In the genomic region with DNA sequence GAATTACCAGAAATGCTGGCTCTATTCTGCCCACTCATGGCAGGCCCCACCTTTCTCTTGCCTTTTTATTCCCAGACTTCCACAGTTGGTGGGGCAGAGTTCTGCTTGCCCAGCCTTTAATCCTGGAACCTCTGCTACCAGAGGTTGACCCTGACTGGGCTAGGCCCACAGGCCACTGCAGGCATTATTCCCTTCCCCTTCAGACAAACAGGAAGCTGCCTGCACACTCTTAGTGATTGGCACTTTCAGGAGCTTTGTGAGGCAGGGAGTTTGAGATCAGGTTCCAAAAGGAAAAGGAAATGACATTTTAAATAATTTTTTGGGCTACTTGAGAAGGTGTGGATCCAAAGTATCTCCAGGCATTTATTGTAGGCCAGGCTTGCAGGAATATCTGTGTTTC, we compare ENCODE assay signal across 11 cellular contexts. TPM values are rescaled to one million over a fixed set of nuclear protein-coding genes. Genes with fewer than 3 reads are reported as not detected.
A peak's percentile ranks its signal among the peaks of the same experiment; 100 is the strongest.
DNase-seq lines count a peak whose midpoint lies in the region; ATAC-seq and TF ChIP-seq lines count a peak whose summit lies in the region.
"Had no signal": no experiment of that assay in that cellular context is flagged by ENCODE, and none has a peak within 500 bp of the region (broad histone marks: within the 10 kb centered on the region; RNA-seq: fewer than 3 reads in every experiment).

No MANE protein-coding gene starts in this region.

- BruUV-seq in A673 (replicated peaks; lab: Mats Ljungman, UMichigan) = no TSS peak

- no peak overlapping the region for H3K9ac ChIP-seq in subcutaneous abdominal adipose tissue (ENCODE audit: low read length in 5 of 5)

- no peak for TF ChIP-seq POLR2A in gastroesophageal sphincter (IDR thresholded peaks at IDR 0.05)

- H3K36me3 ChIP-seq in gastroesophageal sphincter (no peaks in the 10 kb centered on the region), subcutaneous abdominal adipose tissue (ENCODE audit: control insufficient read depth in 5 of 5, insufficient read depth in 5 of 5, low read length in 5 of 5) (peaks cover 0 to 1% (median 0%) of the 10 kb centered on the region in 5 donors), A673 (ENCODE audit: insufficient read depth, low read length, poor library complexity, severe bottlenecking) (no peaks in the 10 kb centered on the region)

- peak overlapping the region in 3 of 4 donors; percentile 13 to 24 (median 19) for H3K27ac ChIP-seq in gastroesophageal sphincter
- H3K27ac ChIP-seq in subcutaneous abdominal adipose tissue (ENCODE audit: low read depth, low read length) = peak overlapping the region; percentile 38
- H3K27ac ChIP-seq in A673 (ENCODE audit: low read depth, low read length, poor library complexity, severe bottlenecking) = no peak overlapping the region

- H3K27ac Mint-ChIP-seq in activated naive CD4-positive, alpha-beta T cell treated with anti-CD3 and anti-CD28 coated beads, Interleukin-2, amount 50 U/mL, for 24 hours = peak overlapping the region; percentile 88
- H3K27ac Mint-ChIP-seq in T-helper 17 cell = peak overlapping the region; percentile 98

- H3K4me1 Mint-ChIP-seq in activated naive CD4-positive, alpha-beta T cell treated with anti-CD3 and anti-CD28 coated beads, Interleukin-2, amount 50 U/mL, for 24 hours = peaks cover 89% of the 10 kb centered on the region
- peaks cover 47% of the 10 kb centered on the region for H3K4me1 Mint-ChIP-seq in T-helper 17 cell

- H3K4me3 ChIP-seq in gastroesophageal sphincter (no peak overlapping the region), subcutaneous abdominal adipose tissue (ENCODE audit: low read depth in 1 of 5, low read length in 5 of 5) (no peak overlapping the region), A673 (ENCODE audit: low read depth, low read length, poor library complexity, severe bottlenecking) (no peak overlapping the region)

- intact Hi-C loops in A673 (cut with micrococcal nuclease; ENCODE audit: unreplicated experiment) = no loop called here

- peaks cover 12% of the 10 kb centered on the region for H3K36me3 Mint-ChIP-seq in activated naive CD4-positive, alpha-beta T cell treated with anti-CD3 and anti-CD28 coated beads, Interleukin-2, amount 50 U/mL, for 24 hours
- H3K36me3 Mint-ChIP-seq in T-helper 17 cell (ENCODE audit: low read depth) = no peaks in the 10 kb centered on the region

- H3K9me3 Mint-ChIP-seq in activated naive CD4-positive, alpha-beta T cell treated with anti-CD3 and anti-CD28 coated beads, Interleukin-2, amount 50 U/mL, for 24 hours = no peaks in the 10 kb centered on the region

- H3K9me3 ChIP-seq in T-helper 17 cell (ENCODE audit: control insufficient read depth, low read length, poor library complexity, severe bottlenecking) (no peaks in the 10 kb centered on the region), gastroesophageal sphincter (no peaks in the 10 kb centered on the region), subcutaneous abdominal adipose tissue (ENCODE audit: control insufficient read depth in 5 of 5, low read length in 5 of 5) (no peaks in the 10 kb centered on the region), A673 (ENCODE audit: low read depth, low read length, poor library complexity, severe bottlenecking) (no peaks in the 10 kb centered on the region)

- no peaks in the 10 kb centered on the region for H3K27me3 Mint-ChIP-seq in activated naive CD4-positive, alpha-beta T cell treated with anti-CD3 and anti-CD28 coated beads, Interleukin-2, amount 50 U/mL, for 24 hours
- no peaks in the 10 kb centered on the region for H3K27me3 Mint-ChIP-seq in T-helper 17 cell

- DNase-seq in activated naive CD4-positive, alpha-beta T cell treated with anti-CD3 and anti-CD28 coated beads, Interleukin-2, amount 50 U/mL, for 16 hours = no peak
- DNase-seq in T-helper 17 cell (no peak), A673 (ENCODE audit: low spot score) (no peak), cerebellum (ENCODE audit: low spot score) (no peak)
- DNase-seq: AML-193, NCI-H2227 treated with DMSO at 0.1 percent for 48 hours, T1000 had no signal

- POLR2A ChIA-PET in A673 (lab: Charles Lee; ENCODE audit: low non-redundant PET) = no interaction called here

- no peak for TF ChIP-seq EP300 in gastroesophageal sphincter (IDR thresholded peaks at IDR 0.05)

- H3K27me3 ChIP-seq in gastroesophageal sphincter (no peaks in the 10 kb centered on the region), subcutaneous abdominal adipose tissue (ENCODE audit: control insufficient read depth in 5 of 5, insufficient read depth in 4 of 5, low read length in 5 of 5) (peaks cover 0 to 4% (median 0%) of the 10 kb centered on the region in 5 donors), A673 (replicated peaks; ENCODE audit: insufficient read depth, low read depth, low read length, poor library complexity) (no peaks in the 10 kb centered on the region)

- H3K4me1 ChIP-seq in gastroesophageal sphincter (peaks cover 9 to 100% (median 39%) of the 10 kb centered on the region in 3 donors), subcutaneous abdominal adipose tissue (ENCODE audit: control insufficient read depth in 5 of 5, insufficient read depth in 5 of 5, low read length in 5 of 5) (peaks cover 3 to 73% (median 56%) of the 10 kb centered on the region in 5 donors), A673 (ENCODE audit: insufficient read depth, low read length, poor library complexity, severe bottlenecking) (peaks cover 5% of the 10 kb centered on the region)

- CTCF ChIA-PET in A673 (lab: Charles Lee) = no interaction called here

- H3K4me3 Mint-ChIP-seq in activated naive CD4-positive, alpha-beta T cell treated with anti-CD3 and anti-CD28 coated beads, Interleukin-2, amount 50 U/mL, for 24 hours = peak overlapping the region; percentile 59
- peak overlapping the region; percentile 70 for H3K4me3 Mint-ChIP-seq in T-helper 17 cell

- TF ChIP-seq CTCF in gastroesophageal sphincter (IDR thresholded peaks at IDR 0.05) (no peak), A673 (conservative IDR thresholded peaks at IDR 0.05; ENCODE audit: low read depth, low read length) (no peak)

- ATAC-seq in T-helper 17 cell = no peak
- no peak for ATAC-seq in gastroesophageal sphincter
- ATAC-seq in HG03457 (IDR thresholded peaks at IDR 0.05; ENCODE audit: unreplicated experiment) = no peak

RNA-seq across cellular contexts. Expression of gene MSN, which starts 18.8 kb away (rescaled TPM):
- total RNA-seq in T-helper 17 cell = 100 to 1,000 TPM; 344 to 390 TPM
- total RNA-seq in gastroesophageal sphincter = 100 to 1,000 TPM; 191 to 355 (median 269) TPM
- total RNA-seq in A673 (2021) = 415 and 468 TPM in 2 replicates
- 33.2 TPM for total RNA-seq in cerebellum
